ENCODE assay signal across 1 cellular context in genomic region chrX:130091976-130092522, GRCh38.
TF ChIP-seq lines count a peak whose summit lies in the region.

No MANE protein-coding gene starts in this region.

TF ChIP-seq in HepG2, 621 proteins besides CTCF, POLR2A, EP300 and RAD21 (continued from another document and continues in another):
- no peak for TF ChIP-seq ZBTB2 (CRISPR knock-in tag; IDR thresholded peaks at IDR 0.05; ENCODE audit: low read depth)
- no peak for TF ChIP-seq ZNF441 (CRISPR knock-in tag; IDR thresholded peaks at IDR 0.05; ENCODE audit: borderline replicate concordance)
- TF ChIP-seq ZSCAN25 (CRISPR knock-in tag; IDR thresholded peaks at IDR 0.05): peak; percentile 99
- TF ChIP-seq POLR2G (IDR thresholded peaks at IDR 0.05; ENCODE audit: low read depth, low read length): peak; percentile 63; the same call in 1 of the 2 replicates
- no peak for TF ChIP-seq ZNF224 (CRISPR knock-in tag; IDR thresholded peaks at IDR 0.05)
- TF ChIP-seq ZUFSP (CRISPR knock-in tag; IDR thresholded peaks at IDR 0.05; ENCODE audit: borderline replicate concordance): no peak
- TF ChIP-seq SMAD1 (CRISPR knock-in tag; IDR thresholded peaks at IDR 0.05; ENCODE audit: borderline replicate concordance, low read depth): no peak
- peak; percentile 47; the same call in 1 of the 2 replicates for TF ChIP-seq ZFY (CRISPR knock-in tag; IDR thresholded peaks at IDR 0.05)
- TF ChIP-seq USF2 (IDR thresholded peaks at IDR 0.05; ENCODE audit: low read depth, low read length): no peak
- no peak for TF ChIP-seq USF2 (CRISPR knock-in tag; IDR thresholded peaks at IDR 0.05; ENCODE audit: borderline replicate concordance)
- no peak for TF ChIP-seq NBN (conservative IDR thresholded peaks at IDR 0.05)
- no peak for TF ChIP-seq PRDM15 (CRISPR knock-in tag; IDR thresholded peaks at IDR 0.05)
- peak; percentile 65; the same call in 1 of the 2 replicates for TF ChIP-seq TFAP4 (IDR thresholded peaks at IDR 0.05; ENCODE audit: borderline replicate concordance, low read depth)
- no peak for TF ChIP-seq RORA (CRISPR knock-in tag; IDR thresholded peaks at IDR 0.05)
- TF ChIP-seq AGO1 (IDR thresholded peaks at IDR 0.05; ENCODE audit: low read depth, low read length, poor library complexity, severe bottlenecking): no peak
- no peak for TF ChIP-seq ZBTB8A (CRISPR knock-in tag; IDR thresholded peaks at IDR 0.05; ENCODE audit: borderline replicate concordance, low read depth)
- TF ChIP-seq FOXA1 (IDR thresholded peaks at IDR 0.05): no peak
- TF ChIP-seq FOXA1 (CRISPR knock-in tag; IDR thresholded peaks at IDR 0.05): no peak
- no peak for TF ChIP-seq SIN3A (IDR thresholded peaks at IDR 0.05; ENCODE audit: borderline replicate concordance, low read depth, low read length)
- TF ChIP-seq CBX1 (IDR thresholded peaks at IDR 0.05; ENCODE audit: low read depth): no peak
- TF ChIP-seq ZNF512B (CRISPR knock-in tag; IDR thresholded peaks at IDR 0.05; ENCODE audit: borderline replicate concordance): no peak
- TF ChIP-seq MBD4 (IDR thresholded peaks at IDR 0.05; ENCODE audit: borderline replicate concordance, low read length): no peak
- TF ChIP-seq GABPA (IDR thresholded peaks at IDR 0.05; ENCODE audit: low read depth, low read length): peak; percentile 52
- peak; percentile 83 for TF ChIP-seq GABPA (CRISPR knock-in tag; IDR thresholded peaks at IDR 0.05; ENCODE audit: low read depth)
- TF ChIP-seq ZFX (CRISPR knock-in tag; IDR thresholded peaks at IDR 0.05; ENCODE audit: low read depth): peak; percentile 37; the same call in 1 of the 2 replicates
- TF ChIP-seq ZNF24 (IDR thresholded peaks at IDR 0.05): no peak
- TF ChIP-seq ZNF788 (CRISPR knock-in tag; IDR thresholded peaks at IDR 0.05; ENCODE audit: borderline replicate concordance): no peak; the same call in 1 of the 2 replicates
- TF ChIP-seq LCORL (IDR thresholded peaks at IDR 0.05): no peak
- TF ChIP-seq LCORL (CRISPR knock-in tag; IDR thresholded peaks at IDR 0.05): peak; percentile 58; the same call in 1 of the 2 replicates
- TF ChIP-seq DZIP1 (CRISPR knock-in tag; IDR thresholded peaks at IDR 0.05): no peak
- TF ChIP-seq KLF6 (CRISPR knock-in tag; IDR thresholded peaks at IDR 0.05): no peak
- no peak for TF ChIP-seq SNAPC4 (CRISPR knock-in tag; IDR thresholded peaks at IDR 0.05)
- no peak for TF ChIP-seq ZNF629 (CRISPR knock-in tag; conservative IDR thresholded peaks at IDR 0.05)
- peak; percentile 58; the same call in 1 of the 2 replicates for TF ChIP-seq SP5 (CRISPR knock-in tag; IDR thresholded peaks at IDR 0.05; ENCODE audit: borderline replicate concordance, low read depth)
- TF ChIP-seq RXRB (CRISPR knock-in tag; IDR thresholded peaks at IDR 0.05; ENCODE audit: borderline replicate concordance): 0 out of 2 replicates have a peak, but pooled peaks have one; percentile 8
- no peak for TF ChIP-seq TOPORS (CRISPR knock-in tag; IDR thresholded peaks at IDR 0.05)
- TF ChIP-seq XRCC5 (optimal IDR thresholded peaks at IDR 0.05; ENCODE audit: low read length): peak; percentile 65
- peak; percentile 33; the same call in 1 of the 2 replicates for TF ChIP-seq KAT8 (CRISPR knock-in tag; IDR thresholded peaks at IDR 0.05)
- TF ChIP-seq MEIS1 (CRISPR knock-in tag; IDR thresholded peaks at IDR 0.05; ENCODE audit: borderline replicate concordance): no peak
- peak; percentile 50 for TF ChIP-seq SAP130 (CRISPR knock-in tag; IDR thresholded peaks at IDR 0.05; ENCODE audit: low read depth)
